ENCODE assay signal across 23 cellular contexts in genomic region chr2:9204939-9205338, GRCh38. TPM values are rescaled to one million over a fixed set of nuclear protein-coding genes. Genes with fewer than 3 reads are reported as not detected.
DNase-seq lines count a peak whose midpoint lies in the region; TF ChIP-seq lines count a peak whose summit lies in the region.
"Had no signal": no experiment of that assay in that cellular context is flagged by ENCODE, and none has a peak within 500 bp of the region (broad histone marks: within the 10 kb centered on the region; RNA-seq: fewer than 3 reads in every experiment).

No MANE protein-coding gene starts in this region.

- H3K4me2 ChIP-seq in smooth muscle cell (peak overlapping the region; percentile 89), hepatocyte (no peak overlapping the region)

- H3K27ac Mint-ChIP-seq in Calu3 (ENCODE audit: unreplicated experiment), result peak overlapping the region; percentile 71
- H3K27ac Mint-ChIP-seq: CD8-positive, alpha-beta T cell; naive B cell had no signal

- H3K4me3 Mint-ChIP-seq in Calu3 (ENCODE audit: low read depth, unreplicated experiment), result peak overlapping the region; percentile 95

- intact Hi-C loops in Calu3 (cut with micrococcal nuclease; ENCODE audit: unreplicated experiment), result loop anchor here (1.0 to 5.0 kb wide), 4 partner anchors 26 to 128 kb away; no protein-coding TSS in a partner anchor

- H3K9me2 ChIP-seq in hepatocyte (replicated peaks; ENCODE audit: insufficient read depth), result no peaks in the 10 kb centered on the region

- H3K9me3 Mint-ChIP-seq in Calu3 (ENCODE audit: low read depth, unreplicated experiment), result no peaks in the 10 kb centered on the region
- H3K9me3 Mint-ChIP-seq: CD8-positive, alpha-beta T cell; naive B cell had no signal

- H4K20me1 ChIP-seq in smooth muscle cell (ENCODE audit: low read depth), result peaks cover 24% of the 10 kb centered on the region
- peaks cover 12% of the 10 kb centered on the region for H4K20me1 ChIP-seq in hepatocyte (ENCODE audit: insufficient read depth, poor library complexity, severe bottlenecking)

- H3F3A ChIP-seq in smooth muscle cell (ENCODE audit: low read depth), result peaks cover 11% of the 10 kb centered on the region

- no peak overlapping the region for H3K4me3 ChIP-seq in SJCRH30
- no peak overlapping the region for H3K4me3 ChIP-seq in mesodermal cell (ENCODE audit: extremely low read depth, insufficient read depth, low read length, poor library complexity, severe bottlenecking)
- H3K4me3 ChIP-seq in smooth muscle cell, result no peak overlapping the region
- H3K4me3 ChIP-seq in hepatocyte, result no peak overlapping the region

- no peaks in the 10 kb centered on the region for H3K27me3 Mint-ChIP-seq in Calu3 (ENCODE audit: unreplicated experiment)

- CTCF ChIA-PET in Calu3 (lab: Charles Lee), result interaction anchor here (0.6 to 3.1 kb wide), 4 partner anchors 25 to 1079 kb away, joined by 3 to 13 read pairs (median 8); no protein-coding TSS in a partner anchor

- whole genome bisulfite sequencing in mesodermal cell (ENCODE audit: insufficient coverage in 2 of 2), 2 experiments, result no CpG with 5 or more reads among the region's 3 CpGs
- WGBS in smooth muscle cell (ENCODE audit: low lambda C conversion rate), result 83% methylated on average over 3 of the region's 3 CpGs
- 87% methylated on average over 3 of the region's 3 CpGs for WGBS in hepatocyte (ENCODE audit: low lambda C conversion rate, missing lambda C conversion rate)

- peaks cover 38% of the 10 kb centered on the region for H3K36me3 Mint-ChIP-seq in Calu3 (ENCODE audit: insufficient read depth, unreplicated experiment)
- H3K36me3 Mint-ChIP-seq: CD8-positive, alpha-beta T cell; naive B cell had no signal

- H3K9ac ChIP-seq in smooth muscle cell (ENCODE audit: low read depth), result peak overlapping the region; percentile 27

- H3K27me3 ChIP-seq in SJCRH30, result no peaks in the 10 kb centered on the region
- H3K27me3 ChIP-seq in smooth muscle cell (ENCODE audit: low read depth), result no peaks in the 10 kb centered on the region
- no peaks in the 10 kb centered on the region for H3K27me3 ChIP-seq in hepatocyte
- H3K27me3 ChIP-seq: esophagus muscularis mucosa, uterus had no signal

- no peak for DNase-seq in Calu3
- no peak for DNase-seq in SJCRH30
- no peak for DNase-seq in smooth muscle cell (lab: John Stamatoyannopoulos, UW; ENCODE audit: unreplicated experiment)
- DNase-seq in putamen (ENCODE audit: low spot score), result no peak
- DNase-seq in hepatocyte (ENCODE audit: low spot score), result no peak
- DNase-seq in NCI-H1092 treated with DMSO at 0.1 percent for 48 hours (lab: John Stamatoyannopoulos, UW), result no peak
- DNase-seq: activated CD4-positive, alpha-beta T cell treated with anti-CD3 and anti-CD28 coated beads, Interleukin-2, amount 50 U/mL, for 48 hours; activated CD4-positive, CD25-positive, alpha-beta regulatory T cell; activated CD8-positive, alpha-beta memory T cell treated with anti-CD3 and anti-CD28 coated beads, Interleukin-2, amount 50 U/mL, for 48 hours; activated effector memory CD4-positive, alpha-beta T cell treated with Interleukin-2 at 50 U/mL for 16 hours; CD8-positive, alpha-beta T cell; effector memory CD4-positive, alpha-beta T cell; mesenchymal stem cell; MM.1S; naive B cell; NCI-H1436; NCI-H774; stimulated activated CD4-positive, alpha-beta T cell treated with anti-CD3 and anti-CD28 coated beads, Interleukin-2, amount 100 ng/mL, for 24 hours; T-helper 9 cell; uterus had no signal

- no TSS peak for BruUV-seq in Calu3 (replicated peaks; lab: Mats Ljungman, UMichigan)

- peak overlapping the region; percentile 63 for H3K27ac ChIP-seq in SJCRH30
- peak overlapping the region; percentile 30 for H3K27ac ChIP-seq in mesodermal cell (ENCODE audit: low read depth, low read length, severe bottlenecking)
- H3K27ac ChIP-seq in smooth muscle cell (ENCODE audit: low read depth), result peak overlapping the region; percentile 87
- no peak overlapping the region for H3K27ac ChIP-seq in hepatocyte
- H3K27ac ChIP-seq: prostate gland had no signal

- H3K4me1 ChIP-seq in SJCRH30 (peaks cover 12% of the 10 kb centered on the region), mesodermal cell (ENCODE audit: control insufficient read depth, insufficient read depth, low read length, poor library complexity, severe bottlenecking) (peaks cover 31% of the 10 kb centered on the region), smooth muscle cell (ENCODE audit: low read depth) (peaks cover 12% of the 10 kb centered on the region), hepatocyte (ENCODE audit: insufficient read depth) (peaks cover 12% of the 10 kb centered on the region)
- H3K4me1 ChIP-seq: prostate gland had no signal

- TF ChIP-seq CTCF in Calu3 (IDR thresholded peaks at IDR 0.05; ENCODE audit: unreplicated experiment), result no peak
- no peak for TF ChIP-seq CTCF in smooth muscle cell (IDR thresholded peaks at IDR 0.05; ENCODE audit: borderline replicate concordance, insufficient read depth, poor library complexity, severe bottlenecking)
- no peak for TF ChIP-seq CTCF in hepatocyte (IDR thresholded peaks at IDR 0.05; ENCODE audit: poor library complexity)

- H3K79me2 ChIP-seq in smooth muscle cell (ENCODE audit: low read depth) (peaks cover 30% of the 10 kb centered on the region), hepatocyte (peaks cover 29% of the 10 kb centered on the region)

- H3K9me3 ChIP-seq in SJCRH30 (replicated peaks), result no peaks in the 10 kb centered on the region
- H3K9me3 ChIP-seq in mesodermal cell (ENCODE audit: control insufficient read depth, low read length), result no peaks in the 10 kb centered on the region
- no peaks in the 10 kb centered on the region for H3K9me3 ChIP-seq in smooth muscle cell (replicated peaks; ENCODE audit: low read depth)
- H3K9me3 ChIP-seq in hepatocyte (ENCODE audit: low read depth), result no peaks in the 10 kb centered on the region
- H3K9me3 ChIP-seq: esophagus muscularis mucosa, prostate gland, uterus had no signal

- 0 out of 2 replicates have a peak, but pooled peaks cover 3% of the 10 kb centered on the region for H3K36me3 ChIP-seq in SJCRH30
- no peaks in the 10 kb centered on the region for H3K36me3 ChIP-seq in mesodermal cell (ENCODE audit: control insufficient read depth, insufficient read depth, low read length)
- no peaks in the 10 kb centered on the region for H3K36me3 ChIP-seq in smooth muscle cell (ENCODE audit: low read depth)
- H3K36me3 ChIP-seq in hepatocyte (replicated peaks; ENCODE audit: insufficient read depth, low read depth), result no peaks in the 10 kb centered on the region
- H3K36me3 ChIP-seq: esophagus muscularis mucosa, prostate gland, uterus had no signal

- H2AFZ ChIP-seq in smooth muscle cell (ENCODE audit: low read depth), result peak overlapping the region; percentile 22
- no peak overlapping the region for H2AFZ ChIP-seq in hepatocyte

- H3K4me1 Mint-ChIP-seq in Calu3 (ENCODE audit: low read depth, unreplicated experiment), result peaks cover 42% of the 10 kb centered on the region

RNA-seq across cellular contexts. Expression of gene ASAP2, which starts 1.7 kb away (rescaled TPM):
- total RNA-seq in Calu3 (2022) (75.1 and 78.6 TPM in 2 replicates), smooth muscle cell (23.1 and 24.1 TPM in 2 replicates), hepatocyte (17.1 and 21.3 TPM in 2 replicates)
- total RNA-seq in SJCRH30 (2014; rRNA removed; shearing (Covaris generic)), result 27.8 and 32.6 TPM in 2 replicates
- polyA plus RNA-seq in mesodermal cell (2013, experiment 1 of 2), result 26.8 TPM
- 24.5 TPM for polyA plus RNA-seq in mesodermal cell (2013, experiment 2 of 2)
- polyA plus RNA-seq in smooth muscle cell (8.8 and 14.4 TPM in 2 replicates), hepatocyte (13.7 and 15.4 TPM in 2 replicates)
- total RNA-seq: CD8-positive, alpha-beta T cell had no signal
